Comparison of ENCODE assay signal across 8 cellular contexts in genomic region chr17:14427914-14428639, GRCh38.
A peak's percentile ranks its signal among the peaks of the same experiment; 100 is the strongest.
DNase-seq lines count a peak whose midpoint lies in the region; ATAC-seq and TF ChIP-seq lines count a peak whose summit lies in the region.

No MANE protein-coding gene starts in this region.

- DNase-seq in activated T-cell treated with anti-CD3 and anti-CD28 coated beads, Interleukin-2, amount 50 U/mL, for 4 hours, result peak; percentile 25
- peak; percentile 19 for DNase-seq in stimulated activated CD4-positive, alpha-beta T cell treated with anti-CD3 and anti-CD28 coated beads, Interleukin-4, amount 100 ng/mL, for 1 hour
- DNase-seq in hippocampal formation (lab: John Stamatoyannopoulos, UW) (no peak), NCI-H345 (lab: John Stamatoyannopoulos, UW) (no peak), prostate gland (ENCODE audit: low spot score) (no peak), SKM-1 treated with dmso at 0.1 percent for 144 hours (lab: John Stamatoyannopoulos, UW; ENCODE audit: unreplicated experiment) (no peak)

- no peaks in the 10 kb centered on the region for H3K27me3 ChIP-seq in prostate gland (replicated peaks; ENCODE audit: insufficient read depth)

- no peaks in the 10 kb centered on the region for H3K9me3 ChIP-seq in prostate gland

- H3K36me3 ChIP-seq in prostate gland, result no peaks in the 10 kb centered on the region

- H3K9me3 Mint-ChIP-seq in activated T-cell treated with anti-CD3 and anti-CD28 coated beads, Interleukin-2, amount 50 U/mL, for 4 hours, result no peaks in the 10 kb centered on the region

- H3K4me1 ChIP-seq in prostate gland (replicated peaks), result no peaks in the 10 kb centered on the region

- H3K27ac ChIP-seq in prostate gland, result no peak overlapping the region

- no peak for TF ChIP-seq POLR2A in prostate gland (IDR thresholded peaks at IDR 0.05)

- WGBS in prostate gland, result 49% methylated on average over 13 of the region's 13 CpGs

- peak overlapping the region; percentile 77 for H3K4me3 Mint-ChIP-seq in activated T-cell treated with anti-CD3 and anti-CD28 coated beads, Interleukin-2, amount 50 U/mL, for 4 hours

- H3K36me3 Mint-ChIP-seq in activated T-cell treated with anti-CD3 and anti-CD28 coated beads, Interleukin-2, amount 50 U/mL, for 4 hours (ENCODE audit: insufficient read depth), result no peaks in the 10 kb centered on the region

- H3K4me3 ChIP-seq in prostate gland, result no peak overlapping the region

- no peak for TF ChIP-seq CTCF in prostate gland (IDR thresholded peaks at IDR 0.05)

- peaks cover 60% of the 10 kb centered on the region for H3K4me1 Mint-ChIP-seq in activated T-cell treated with anti-CD3 and anti-CD28 coated beads, Interleukin-2, amount 50 U/mL, for 4 hours (ENCODE audit: low read depth)

- H3K27me3 Mint-ChIP-seq in activated T-cell treated with anti-CD3 and anti-CD28 coated beads, Interleukin-2, amount 50 U/mL, for 4 hours (ENCODE audit: low read depth), result no peaks in the 10 kb centered on the region

- ATAC-seq in GM18868 (IDR thresholded peaks at IDR 0.05; ENCODE audit: unreplicated experiment) (peak; percentile 87), HG03442 (IDR thresholded peaks at IDR 0.05; ENCODE audit: unreplicated experiment) (peak; percentile 82)
- ATAC-seq in activated T-cell treated with anti-CD3 and anti-CD28 coated beads, Interleukin-2, amount 50 U/mL, for 4 hours, result peak; percentile 97 to 98

- intact Hi-C loops in prostate gland (cut with DNase I), result no loop called here

Comparison
In these comparisons a context has a peak if more than half of its experiments do, and no peak if none do; other contexts are left out.
1. DNase-seq: peak in activated T-cell treated with anti-CD3 and anti-CD28 coated beads, Interleukin-2, amount 50 U/mL, for 4 hours (single experiment) and stimulated activated CD4-positive, alpha-beta T cell treated with anti-CD3 and anti-CD28 coated beads, Interleukin-4, amount 100 ng/mL, for 1 hour (single experiment); none in hippocampal formation (0 of 2), NCI-H345 (single experiment), prostate gland (single experiment) and SKM-1 treated with dmso at 0.1 percent for 144 hours (single experiment).
2. Peak in every context shown above with its lines, with median percentiles within 50 percentile points of each other: ATAC-seq.